21 cellular contexts compared by ENCODE assay signal in genomic region chr1:2499260-2499659, GRCh38. TPM values are rescaled to one million over a fixed set of nuclear protein-coding genes. Genes with fewer than 3 reads are reported as not detected.
DNase-seq lines count a peak whose midpoint lies in the region; ATAC-seq, FAIRE-seq and TF ChIP-seq lines count a peak whose summit lies in the region.
"Had no signal": no experiment of that assay in that cellular context is flagged by ENCODE, and none has a peak within 500 bp of the region (broad histone marks: within the 10 kb centered on the region; RNA-seq: fewer than 3 reads in every experiment).

No MANE protein-coding gene starts in this region.

- H3K79me2 ChIP-seq in HepG2 (ENCODE audit: insufficient read depth, low read length) = no peaks in the 10 kb centered on the region

- POLR2A ChIA-PET in HepG2 (lab: Yijun Ruan, JAX) = no interaction called here

- BruUV-seq in HepG2 (replicated peaks; lab: Mats Ljungman, UMichigan) = no TSS peak

- no peak overlapping the region for H3K4me2 ChIP-seq in HepG2 (ENCODE audit: low read depth, low read length)
- H3K4me2 ChIP-seq: GM23338, KMS-11 had no signal

- H3K4me3 ChIP-seq in HepG2 (replicated peaks in 1 of 3; ENCODE audit: insufficient read depth in 1 of 3, low read depth in 2 of 3, low read length in 3 of 3) (no peak overlapping the region), right lobe of liver (no peak overlapping the region), thyroid gland (replicated peaks in 1 of 3) (no peak overlapping the region), right cardiac atrium (ENCODE audit: low read length) (no peak overlapping the region)
- H3K4me3 ChIP-seq: GM12878, GM23338 had no signal

- H3K36me3 Mint-ChIP-seq in central memory CD8-positive, alpha-beta T cell (ENCODE audit: insufficient read depth) = peaks cover 6% of the 10 kb centered on the region

- peak overlapping the region; percentile 38 for H3K4me3 Mint-ChIP-seq in central memory CD8-positive, alpha-beta T cell
- H3K4me3 Mint-ChIP-seq: GM23338 had no signal

- H3K9me3 ChIP-seq in HepG2 (ENCODE audit: low read length) (no peaks in the 10 kb centered on the region), right lobe of liver (no peaks in the 10 kb centered on the region), thyroid gland (no peaks in the 10 kb centered on the region), right cardiac atrium (ENCODE audit: control insufficient read depth, low read length) (no peaks in the 10 kb centered on the region)
- H3K9me3 ChIP-seq: BE2C had no signal

- H3K9me3 Mint-ChIP-seq in central memory CD8-positive, alpha-beta T cell = no peaks in the 10 kb centered on the region
- H3K9me3 Mint-ChIP-seq: GM23338 had no signal

- no peak for TF ChIP-seq CTCF in HepG2 (CRISPR knock-in tag; IDR thresholded peaks at IDR 0.05)
- TF ChIP-seq CTCF in right lobe of liver (IDR thresholded peaks at IDR 0.05) = no peak
- TF ChIP-seq CTCF in thyroid gland (IDR thresholded peaks at IDR 0.05) = no peak

- TF ChIP-seq POLR2A in HepG2 (IDR thresholded peaks at IDR 0.05; ENCODE audit: insufficient read depth in 1 of 2, low read depth in 2 of 2, low read length in 2 of 2) = no peak
- TF ChIP-seq POLR2A in right lobe of liver (IDR thresholded peaks at IDR 0.05) = no peak
- TF ChIP-seq POLR2A in thyroid gland (IDR thresholded peaks at IDR 0.05) = no peak

- intact Hi-C loops in HepG2 (cut with micrococcal nuclease; ENCODE audit: unreplicated experiment) (no loop called here), right lobe of liver (cut with DNase I) (no loop called here), thyroid gland (cut with DNase I) (no loop called here), right cardiac atrium (cut with DNase I) (no loop called here)

- TF ChIP-seq EP300 in HepG2 (IDR thresholded peaks at IDR 0.05; ENCODE audit: low read depth in 2 of 2, low read length in 2 of 2) = no peak
- TF ChIP-seq EP300 in HepG2 (CRISPR knock-in tag; IDR thresholded peaks at IDR 0.05; ENCODE audit: borderline replicate concordance) = no peak

- H3K9ac ChIP-seq in HepG2 (ENCODE audit: insufficient read depth, low read depth, low read length) = no peak overlapping the region
- H3K9ac ChIP-seq: KMS-11 had no signal

- no peaks in the 10 kb centered on the region for H3K27me3 Mint-ChIP-seq in central memory CD8-positive, alpha-beta T cell

- peak overlapping the region; percentile 78 for H3K27ac Mint-ChIP-seq in central memory CD8-positive, alpha-beta T cell (ENCODE audit: low read depth)
- H3K27ac Mint-ChIP-seq: GM23338 had no signal

- H3K4me1 ChIP-seq in HepG2 (ENCODE audit: insufficient read depth, low read length) = peaks cover 40% of the 10 kb centered on the region
- peaks cover 0 to 6% (median 3%) of the 10 kb centered on the region in 4 donors for H3K4me1 ChIP-seq in right lobe of liver
- H3K4me1 ChIP-seq in thyroid gland = no peaks in the 10 kb centered on the region
- no peaks in the 10 kb centered on the region for H3K4me1 ChIP-seq in right cardiac atrium (ENCODE audit: control insufficient read depth, insufficient read depth, low read length)
- H3K4me1 ChIP-seq: BE2C had no signal

- H3K27me3 ChIP-seq in HepG2 (ENCODE audit: control insufficient read depth in 1 of 2, insufficient read depth in 2 of 2, low read length in 2 of 2) (peaks cover 19 to 64% of the 10 kb centered on the region in 2 experiments), right lobe of liver (no peaks in the 10 kb centered on the region), thyroid gland (no peaks in the 10 kb centered on the region), right cardiac atrium (ENCODE audit: control insufficient read depth, insufficient read depth) (no peaks in the 10 kb centered on the region)
- H3K27me3 ChIP-seq: BE2C had no signal

- FAIRE-seq in HepG2 (lab: Jason Lieb, UNC) = no peak
- FAIRE-seq: GM12878, GM18507 had no signal

- TF ChIP-seq RAD21 in HepG2 (CRISPR knock-in tag; IDR thresholded peaks at IDR 0.05) = no peak

- H3K27ac ChIP-seq in HepG2 (ENCODE audit: extremely low read length, insufficient read depth, low read length) = no peak overlapping the region
- H3K27ac ChIP-seq in right lobe of liver = no peak overlapping the region
- H3K27ac ChIP-seq in thyroid gland = no peak overlapping the region
- H3K27ac ChIP-seq in right cardiac atrium (ENCODE audit: low read length) = no peak overlapping the region
- H3K27ac ChIP-seq: KMS-11 had no signal

- CTCF ChIA-PET in HepG2 (lab: Yijun Ruan, JAX; ENCODE audit: low intra/inter-chr PET ratio, low total read pairs) = no interaction called here

- H4K20me1 ChIP-seq in HepG2 (ENCODE audit: insufficient read depth, low read length) = no peaks in the 10 kb centered on the region

- H2AFZ ChIP-seq in HepG2 (ENCODE audit: low read length) = no peak overlapping the region
- H2AFZ ChIP-seq: GM23338 had no signal

- no peak for DNase-seq in HepG2 (ENCODE audit: low spot score)
- no peak for DNase-seq in right lobe of liver
- peak; percentile 44 for DNase-seq in RPMI8226
- no peak for DNase-seq in central memory CD8-positive, alpha-beta T cell (ENCODE audit: low spot score in 2 of 2)
- DNase-seq in stimulated activated CD4-positive, alpha-beta T cell treated with anti-CD3 and anti-CD28 coated beads, Interleukin-12 subunit alpha, Interleukin-12 subunit beta, amount 100 ng/mL, for 4 hours = no peak
- no peak for DNase-seq in thyroid gland
- DNase-seq in right cardiac atrium = no peak
- DNase-seq: BE2C, DMS 273 treated with DMSO at 0.1 percent for 48 hours, GDM1, MM.1S, NCI-H1092 treated with DMSO at 0.1 percent for 48 hours, NCI-H1694, SHP77 had no signal

- no CpG with 5 or more reads among the region's 4 CpGs for WGBS in HepG2 (ENCODE audit: low lambda C conversion rate)
- WGBS in right lobe of liver (ENCODE audit: insufficient coverage, low coverage, low lambda C conversion rate, missing lambda C conversion rate) = 51% methylated on average over 2 of the region's 4 CpGs
- WGBS in thyroid gland, 2 donors = 64 to 71% methylated on average over 3 of the region's 4 CpGs
- 62% methylated on average over 4 of the region's 4 CpGs for WGBS in right cardiac atrium

- no peak for ATAC-seq in HepG2
- no peak for ATAC-seq in right lobe of liver
- no peak for ATAC-seq in central memory CD8-positive, alpha-beta T cell (replicated peaks; ENCODE audit: extremely low read depth, poor library complexity, severe bottlenecking)
- no peak for ATAC-seq in right cardiac atrium
- no peak for ATAC-seq in HG02623 (IDR thresholded peaks at IDR 0.05; ENCODE audit: unreplicated experiment)
- ATAC-seq: GM23338, Panc1, SK-N-SH treated with all-trans-retinoic acid at 6 μM for 48 hours had no signal

- H3K36me3 ChIP-seq in HepG2 (replicated peaks in 1 of 2; ENCODE audit: control insufficient read depth in 1 of 2, insufficient read depth in 2 of 2, low read length in 2 of 2) (no peaks in the 10 kb centered on the region), right lobe of liver (no peaks in the 10 kb centered on the region), thyroid gland (no peaks in the 10 kb centered on the region)
- H3K36me3 ChIP-seq: BE2C had no signal

- in situ Hi-C loops in HepG2 (cut with HindIII; ENCODE audit: extremely low pct_ligation_motif_present, low pct_unique_long_range_greater_than_20kb) = no loop called here

- peaks cover 31% of the 10 kb centered on the region for H3K4me1 Mint-ChIP-seq in central memory CD8-positive, alpha-beta T cell
- H3K4me1 Mint-ChIP-seq: GM23338 had no signal

RNA-seq across cellular contexts. Expression of gene PLCH2, which starts 23.2 kb away (rescaled TPM):
- total RNA-seq in HepG2 (2016; rRNA removed; fragmentation: Illumina TruSeq; extraction: Trizol) = 0.14 and 0.15 TPM in 2 replicates
- total RNA-seq in HepG2 (2016; cell fraction: cytosol; rRNA removed; fragmentation: Illumina TruSeq; extraction: Trizol; ENCODE audit: low read depth) = under 0.01 TPM in 1 of 2 replicates, not detected in the other
- total RNA-seq in HepG2 (2016; cell fraction: insoluble cytoplasmic fraction; rRNA removed; fragmentation: Illumina TruSeq; extraction: Trizol) = 0.12 and 0.22 TPM in 2 replicates
- 0.06 and 0.10 TPM in 2 replicates for total RNA-seq in HepG2 (2016; cell fraction: membrane; rRNA removed; fragmentation: Illumina TruSeq; extraction: Trizol)
- 0.19 and 0.22 TPM in 2 replicates for total RNA-seq in HepG2 (2016; cell fraction: nucleus; rRNA removed; fragmentation: Illumina TruSeq; extraction: Trizol)
- 0.67 and 1.3 TPM in 2 replicates for polyA plus RNA-seq in HepG2 (2011; rRNA removed)
- 0.32 and 0.78 TPM in 2 replicates for polyA plus RNA-seq in HepG2 (2011; cell fraction: cytosol; rRNA removed)
- polyA plus RNA-seq in HepG2 (2011; cell fraction: nucleus; rRNA removed) = 6.0 and 6.1 TPM in 2 replicates
- polyA plus RNA-seq in HepG2 (2012) = 0.11 and 0.15 TPM in 2 replicates
- polyA plus RNA-seq in HepG2 (2016; cell fraction: cytosol; fragmentation: Illumina TruSeq; extraction: Trizol; ENCODE audit: low read depth) = 0.05 TPM in 1 of 2 replicates, not detected in the other
- polyA plus RNA-seq in HepG2 (2016; cell fraction: insoluble cytoplasmic fraction; fragmentation: Illumina TruSeq; extraction: Trizol; ENCODE audit: low read depth) = 0.10 and 0.20 TPM in 2 replicates
- polyA plus RNA-seq in HepG2 (2016; cell fraction: membrane; fragmentation: Illumina TruSeq; extraction: Trizol; ENCODE audit: low read depth) = 0.07 TPM in 1 of 2 replicates, not detected in the other
- polyA plus RNA-seq in HepG2 (2016; cell fraction: nucleus; fragmentation: Illumina TruSeq; extraction: Trizol; ENCODE audit: insufficient read depth, low read depth) = 0.37 and 0.83 TPM in 2 replicates
- polyA minus RNA-seq in HepG2 (2011; rRNA and poly(A)+ RNA removed; ENCODE audit: low replicate concordance) = 1.2 TPM in 1 of 2 replicates, not detected in the other
- 0.20 TPM in 1 of 2 replicates, not detected in the other for polyA minus RNA-seq in HepG2 (2011; cell fraction: cytosol; rRNA and poly(A)+ RNA removed)
- polyA minus RNA-seq in HepG2 (2011; cell fraction: nucleus; rRNA and poly(A)+ RNA removed) = 0.90 and 1.2 TPM in 2 replicates
- 1 to 10 TPM in 5 of 6 experiments, under 1 TPM in 1; 0.37 to 4.6 (median 2.3) TPM for total RNA-seq in right lobe of liver
- 1 to 10 TPM in 2 of 4 donors, under 1 TPM in 2; 0.29 to 2.2 (median 0.76) TPM for total RNA-seq in thyroid gland
- total RNA-seq in right cardiac atrium = under 1 TPM in 3 of 4 donors, not detected in 1; 0.08 to 0.64 (median 0.09) TPM
- polyA plus RNA-seq in right cardiac atrium = 0.16 TPM
- polyA plus RNA-seq: GM23338 had no signal

RNA-seq across cellular contexts. Expression of gene PANK4, which starts 27.1 kb away (rescaled TPM):
- total RNA-seq in HepG2 (2016; rRNA removed; fragmentation: Illumina TruSeq; extraction: Trizol) (9.2 and 19.3 TPM in 2 replicates), right lobe of liver (10 to 100 TPM in 5 of 6 experiments, 1 to 10 TPM in 1; 9.6 to 18.9 (median 13.4) TPM), thyroid gland (10 to 100 TPM; 29.3 to 39.9 (median 38.0) TPM), right cardiac atrium (10 to 100 TPM; 35.2 to 51.3 (median 45.1) TPM)
- 15.2 and 19.7 TPM in 2 replicates for total RNA-seq in HepG2 (2016; cell fraction: cytosol; rRNA removed; fragmentation: Illumina TruSeq; extraction: Trizol; ENCODE audit: low read depth)
- 9.5 and 17.6 TPM in 2 replicates for total RNA-seq in HepG2 (2016; cell fraction: insoluble cytoplasmic fraction; rRNA removed; fragmentation: Illumina TruSeq; extraction: Trizol)
- 5.3 and 5.7 TPM in 2 replicates for total RNA-seq in HepG2 (2016; cell fraction: membrane; rRNA removed; fragmentation: Illumina TruSeq; extraction: Trizol)
- 19.2 TPM in 2 replicates for total RNA-seq in HepG2 (2016; cell fraction: nucleus; rRNA removed; fragmentation: Illumina TruSeq; extraction: Trizol)
- polyA plus RNA-seq in HepG2 (2011; rRNA removed) (17.2 and 17.4 TPM in 2 replicates), right cardiac atrium (38.7 TPM)
- 7.9 and 10.5 TPM in 2 replicates for polyA plus RNA-seq in HepG2 (2011; cell fraction: cytosol; rRNA removed)
- polyA plus RNA-seq in HepG2 (2011; cell fraction: nucleus; rRNA removed) = 84.3 and 91.7 TPM in 2 replicates
- polyA plus RNA-seq in HepG2 (2012) = 11.1 and 12.3 TPM in 2 replicates
- polyA plus RNA-seq in HepG2 (2016; cell fraction: cytosol; fragmentation: Illumina TruSeq; extraction: Trizol; ENCODE audit: low read depth) = 0.83 and 1.3 TPM in 2 replicates
- 6.9 and 9.3 TPM in 2 replicates for polyA plus RNA-seq in HepG2 (2016; cell fraction: insoluble cytoplasmic fraction; fragmentation: Illumina TruSeq; extraction: Trizol; ENCODE audit: low read depth)
- 1.5 and 2.2 TPM in 2 replicates for polyA plus RNA-seq in HepG2 (2016; cell fraction: membrane; fragmentation: Illumina TruSeq; extraction: Trizol; ENCODE audit: low read depth)
- polyA plus RNA-seq in HepG2 (2016; cell fraction: nucleus; fragmentation: Illumina TruSeq; extraction: Trizol; ENCODE audit: insufficient read depth, low read depth) = 33.9 and 43.9 TPM in 2 replicates
- 27.8 and 43.6 TPM in 2 replicates for polyA minus RNA-seq in HepG2 (2011; rRNA and poly(A)+ RNA removed; ENCODE audit: low replicate concordance)
- polyA minus RNA-seq in HepG2 (2011; cell fraction: cytosol; rRNA and poly(A)+ RNA removed) = 14.8 and 18.2 TPM in 2 replicates
- 56.7 and 65.1 TPM in 2 replicates for polyA minus RNA-seq in HepG2 (2011; cell fraction: nucleus; rRNA and poly(A)+ RNA removed)

RNA-seq across cellular contexts. Expression of gene HES5, which starts 30.8 kb away (rescaled TPM):
- total RNA-seq in HepG2 (2016; rRNA removed; fragmentation: Illumina TruSeq; extraction: Trizol) (not detected in 2 replicates), right lobe of liver (under 1 TPM in 2 of 6 experiments, not detected in 4; 0.18 to 0.25 TPM), thyroid gland (not detected), right cardiac atrium (1 to 10 TPM in 2 of 4 donors, under 1 TPM in 2; 0.61 to 1.8 (median 1.2) TPM)
- not detected in 2 replicates for total RNA-seq in HepG2 (2016; cell fraction: cytosol; rRNA removed; fragmentation: Illumina TruSeq; extraction: Trizol; ENCODE audit: low read depth)
- not detected in 2 replicates for total RNA-seq in HepG2 (2016; cell fraction: insoluble cytoplasmic fraction; rRNA removed; fragmentation: Illumina TruSeq; extraction: Trizol)
- total RNA-seq in HepG2 (2016; cell fraction: membrane; rRNA removed; fragmentation: Illumina TruSeq; extraction: Trizol) = not detected in 2 replicates
- not detected in 2 replicates for total RNA-seq in HepG2 (2016; cell fraction: nucleus; rRNA removed; fragmentation: Illumina TruSeq; extraction: Trizol)
- polyA plus RNA-seq in HepG2 (2011; rRNA removed) (0.05 TPM in 1 of 2 replicates, not detected in the other), right cardiac atrium (0.52 TPM)
- not detected in 2 replicates for polyA plus RNA-seq in HepG2 (2011; cell fraction: cytosol; rRNA removed)
- not detected in 2 replicates for polyA plus RNA-seq in HepG2 (2011; cell fraction: nucleus; rRNA removed)
- polyA plus RNA-seq in HepG2 (2012) = not detected in 2 replicates
- polyA plus RNA-seq in HepG2 (2016; cell fraction: cytosol; fragmentation: Illumina TruSeq; extraction: Trizol; ENCODE audit: low read depth) = not detected in 2 replicates
- polyA plus RNA-seq in HepG2 (2016; cell fraction: insoluble cytoplasmic fraction; fragmentation: Illumina TruSeq; extraction: Trizol; ENCODE audit: low read depth) = not detected in 2 replicates
- not detected in 2 replicates for polyA plus RNA-seq in HepG2 (2016; cell fraction: membrane; fragmentation: Illumina TruSeq; extraction: Trizol; ENCODE audit: low read depth)
- not detected in 2 replicates for polyA plus RNA-seq in HepG2 (2016; cell fraction: nucleus; fragmentation: Illumina TruSeq; extraction: Trizol; ENCODE audit: insufficient read depth, low read depth)
- polyA minus RNA-seq in HepG2 (2011; rRNA and poly(A)+ RNA removed; ENCODE audit: low replicate concordance) = not detected in 2 replicates
- not detected in 2 replicates for polyA minus RNA-seq in HepG2 (2011; cell fraction: cytosol; rRNA and poly(A)+ RNA removed)
- polyA minus RNA-seq in HepG2 (2011; cell fraction: nucleus; rRNA and poly(A)+ RNA removed) = not detected in 2 replicates

RNA-seq across cellular contexts. Expression of gene TNFRSF14, which starts 56.9 kb away (rescaled TPM):
- 6.2 and 11.9 TPM in 2 replicates for total RNA-seq in HepG2 (2016; rRNA removed; fragmentation: Illumina TruSeq; extraction: Trizol)
- 7.1 and 8.0 TPM in 2 replicates for total RNA-seq in HepG2 (2016; cell fraction: cytosol; rRNA removed; fragmentation: Illumina TruSeq; extraction: Trizol; ENCODE audit: low read depth)
- 5.5 and 13.2 TPM in 2 replicates for total RNA-seq in HepG2 (2016; cell fraction: insoluble cytoplasmic fraction; rRNA removed; fragmentation: Illumina TruSeq; extraction: Trizol)
- 10.5 and 12.4 TPM in 2 replicates for total RNA-seq in HepG2 (2016; cell fraction: membrane; rRNA removed; fragmentation: Illumina TruSeq; extraction: Trizol)
- 11.2 and 11.3 TPM in 2 replicates for total RNA-seq in HepG2 (2016; cell fraction: nucleus; rRNA removed; fragmentation: Illumina TruSeq; extraction: Trizol)
- polyA plus RNA-seq in HepG2 (2011; rRNA removed) = 49.9 and 70.7 TPM in 2 replicates
- polyA plus RNA-seq in HepG2 (2011; cell fraction: cytosol; rRNA removed) = 24.2 and 35.1 TPM in 2 replicates
- 534 and 601 TPM in 2 replicates for polyA plus RNA-seq in HepG2 (2011; cell fraction: nucleus; rRNA removed)
- 20.3 and 22.1 TPM in 2 replicates for polyA plus RNA-seq in HepG2 (2012)
- 6.2 and 6.4 TPM in 2 replicates for polyA plus RNA-seq in HepG2 (2016; cell fraction: cytosol; fragmentation: Illumina TruSeq; extraction: Trizol; ENCODE audit: low read depth)
- polyA plus RNA-seq in HepG2 (2016; cell fraction: insoluble cytoplasmic fraction; fragmentation: Illumina TruSeq; extraction: Trizol; ENCODE audit: low read depth) = 5.6 and 7.2 TPM in 2 replicates
- 9.0 and 10.4 TPM in 2 replicates for polyA plus RNA-seq in HepG2 (2016; cell fraction: membrane; fragmentation: Illumina TruSeq; extraction: Trizol; ENCODE audit: low read depth)
- 35.7 and 39.2 TPM in 2 replicates for polyA plus RNA-seq in HepG2 (2016; cell fraction: nucleus; fragmentation: Illumina TruSeq; extraction: Trizol; ENCODE audit: insufficient read depth, low read depth)
- polyA minus RNA-seq in HepG2 (2011; rRNA and poly(A)+ RNA removed; ENCODE audit: low replicate concordance) = 0.61 and 40.6 TPM in 2 replicates
- polyA minus RNA-seq in HepG2 (2011; cell fraction: cytosol; rRNA and poly(A)+ RNA removed) = 12.6 and 13.8 TPM in 2 replicates
- 32.2 and 34.3 TPM in 2 replicates for polyA minus RNA-seq in HepG2 (2011; cell fraction: nucleus; rRNA and poly(A)+ RNA removed)
- total RNA-seq in right lobe of liver = 10 to 100 TPM; 31.0 to 54.8 (median 41.1) TPM
- total RNA-seq in thyroid gland = 10 to 100 TPM; 36.3 to 47.5 (median 46.7) TPM
- total RNA-seq in right cardiac atrium = 10 to 100 TPM; 17.6 to 25.5 (median 21.8) TPM
- 27.6 TPM for polyA plus RNA-seq in right cardiac atrium
- total RNA-seq: GM23338 had no signal
- polyA plus RNA-seq: GM23338 had no signal
